2 cellular contexts compared by ENCODE assay signal in genomic region chr4:5640096-5640495, GRCh38.
A peak's percentile ranks its signal among the peaks of the same experiment; 100 is the strongest.
TF ChIP-seq lines count a peak whose summit lies in the region.

No MANE protein-coding gene starts in this region.

TF ChIP-seq in HepG2, 621 proteins besides CTCF, POLR2A, EP300 and RAD21:
- TF ChIP-seq SMYD3 (CRISPR knock-in tag; IDR thresholded peaks at IDR 0.05) (no peak), ZNF607 (CRISPR knock-in tag; IDR thresholded peaks at IDR 0.05; ENCODE audit: borderline replicate concordance) (no peak), ZNF563 (CRISPR knock-in tag; IDR thresholded peaks at IDR 0.05) (no peak), TRIM22 (IDR thresholded peaks at IDR 0.05) (0 out of 2 replicates have a peak, but pooled peaks have one; percentile 26)

TF ChIP-seq in IMR-90, 13 proteins besides CTCF, POLR2A, EP300 and RAD21:
- no peak for TF ChIP-seq RFX5 (IDR thresholded peaks at IDR 0.05; ENCODE audit: low read depth, low read length)
- TF ChIP-seq CHD1 (IDR thresholded peaks at IDR 0.05; ENCODE audit: low read depth, low read length): no peak
- TF ChIP-seq USF2 (IDR thresholded peaks at IDR 0.05; ENCODE audit: low read depth, low read length): no peak
- TF ChIP-seq BHLHE40 (IDR thresholded peaks at IDR 0.05; ENCODE audit: low read depth, low read length): no peak
- no peak for TF ChIP-seq MAFK (IDR thresholded peaks at IDR 0.05; ENCODE audit: low read depth, low read length)
- TF ChIP-seq RCOR1 (IDR thresholded peaks at IDR 0.05; ENCODE audit: insufficient replicate concordance, low read length): no peak
- TF ChIP-seq FOS (IDR thresholded peaks at IDR 0.05; ENCODE audit: low read depth, low read length): no peak
- no peak for TF ChIP-seq SMC3 (IDR thresholded peaks at IDR 0.05; ENCODE audit: low read depth, low read length)
